In genomic region chr13:31594056-31594455, GRCh38 we compare ENCODE assay signal across 20 cellular contexts.
DNase-seq lines count a peak whose midpoint lies in the region; TF ChIP-seq lines count a peak whose summit lies in the region.
"Had no signal": no experiment of that assay in that cellular context is flagged by ENCODE, and none has a peak within 500 bp of the region (broad histone marks: within the 10 kb centered on the region; RNA-seq: fewer than 3 reads in every experiment).

No MANE protein-coding gene starts in this region.

- intact Hi-C loops in sigmoid colon (cut with DNase I): no loop called here

- peak overlapping the region; percentile 11 for H2AFZ ChIP-seq in parathyroid adenoma

- H3K9me3 ChIP-seq in SK-N-MC (ENCODE audit: low read depth, low read length) (no peaks in the 10 kb centered on the region), parathyroid adenoma (ENCODE audit: control insufficient read depth, low read length) (no peaks in the 10 kb centered on the region), sigmoid colon (no peaks in the 10 kb centered on the region)
- H3K9me3 ChIP-seq: A549 had no signal

- DNase-seq in SK-N-MC (ENCODE audit: low read depth, low spot score) (no peak), inferior parietal cortex (ENCODE audit: extremely low spot score) (peak; percentile 32), sigmoid colon (no peak), NCI-H2107 (lab: John Stamatoyannopoulos, UW) (no peak), dermis blood vessel endothelial cell (no peak)
- no peak for DNase-seq in stimulated activated naive CD4-positive, alpha-beta T cell treated with Interleukin-2 at 50 U/mL for 16 hours (lab: John Stamatoyannopoulos, UW)
- DNase-seq: 8988T; ACHN; C1 segment of cervical spinal cord; Calu3; CD4-positive, alpha-beta memory T cell; COR-L47; DMS53; DMS79 treated with DMSO at 0.1 percent for 48 hours; GF-D8; GOT3; H7; HCEC 1CT had no signal

- H3K27ac ChIP-seq in SK-N-MC (peak overlapping the region; percentile 86; the same call in 1 of the 2 replicates), parathyroid adenoma (no peak overlapping the region), sigmoid colon (no peak overlapping the region)
- H3K27ac ChIP-seq: A549 had no signal

- no peak for TF ChIP-seq EP300 in sigmoid colon (IDR thresholded peaks at IDR 0.05)

- H3K36me3 ChIP-seq in SK-N-MC (ENCODE audit: insufficient read depth, low read length): no peaks in the 10 kb centered on the region
- no peaks in the 10 kb centered on the region for H3K36me3 ChIP-seq in parathyroid adenoma (ENCODE audit: control insufficient read depth, insufficient read depth, low read length)
- H3K36me3 ChIP-seq in sigmoid colon: no peaks in the 10 kb centered on the region

- no peak for TF ChIP-seq CTCF in parathyroid adenoma (IDR thresholded peaks at IDR 0.05)
- no peak for TF ChIP-seq CTCF in sigmoid colon (IDR thresholded peaks at IDR 0.05)

- H3K4me2 ChIP-seq in parathyroid adenoma (ENCODE audit: low read length): no peak overlapping the region
- H3K4me2 ChIP-seq: A549 had no signal

- H3K79me2 ChIP-seq in parathyroid adenoma: no peaks in the 10 kb centered on the region

- WGBS in sigmoid colon, 2 donors: 95 to 96% methylated on average over 5 of the region's 5 CpGs

- peaks cover 13% of the 10 kb centered on the region for H3K4me1 ChIP-seq in parathyroid adenoma
- no peaks in the 10 kb centered on the region for H3K4me1 ChIP-seq in sigmoid colon
- H3K4me1 ChIP-seq: A549 had no signal

- H3K9ac ChIP-seq in SK-N-MC (ENCODE audit: insufficient read length): no peak overlapping the region
- no peak overlapping the region for H3K9ac ChIP-seq in parathyroid adenoma

- H3K4me3 ChIP-seq in SK-N-MC (no peak overlapping the region), parathyroid adenoma (ENCODE audit: low read depth, low read length) (no peak overlapping the region), sigmoid colon (no peak overlapping the region)
- H3K4me3 ChIP-seq: A549 had no signal

- H3K27me3 ChIP-seq in parathyroid adenoma (ENCODE audit: control insufficient read depth, insufficient read depth, low read length) (no peaks in the 10 kb centered on the region), sigmoid colon (no peaks in the 10 kb centered on the region)

- TF ChIP-seq POLR2A in sigmoid colon (IDR thresholded peaks at IDR 0.05): no peak
